7 cellular contexts compared by ENCODE assay signal in genomic region chr3:12984023-12984823, GRCh38.
A peak's percentile ranks its signal among the peaks of the same experiment; 100 is the strongest.
DNase-seq lines count a peak whose midpoint lies in the region; ATAC-seq and TF ChIP-seq lines count a peak whose summit lies in the region.

No MANE protein-coding gene starts in this region.

- H3K9me3 Mint-ChIP-seq in activated T-helper 1 cell treated with anti-CD3 and anti-CD28 coated beads, Interleukin-12 subunit alpha, Interleukin-12 subunit beta, Interleukin-2, Interleukin-4 antibody, amounts not matched to agents 30 ng/mL and 10 ng/mL and 1 ng/mL, durations not matched to agents 14 hours and 24 hours and 36 hours, result no peaks in the 10 kb centered on the region

- TF ChIP-seq CTCF in OCI-LY3 (IDR thresholded peaks at IDR 0.05; ENCODE audit: low read depth, low read length) (peak; percentile 87), fibroblast of villous mesenchyme (IDR thresholded peaks at IDR 0.05; ENCODE audit: insufficient read depth, low read depth, low read length) (peak; percentile 86), osteoblast (IDR thresholded peaks at IDR 0.05; ENCODE audit: extremely low read depth, low read depth, low read length) (peak; percentile 95)

- ATAC-seq in HG02885 (IDR thresholded peaks at IDR 0.05; ENCODE audit: poor library complexity, unreplicated experiment) (peak; percentile 70), GM21390 (IDR thresholded peaks at IDR 0.05; ENCODE audit: unreplicated experiment) (no peak)

- H4K20me1 ChIP-seq in OCI-LY3 (ENCODE audit: insufficient read depth, low read length) (peaks cover 97% of the 10 kb centered on the region), osteoblast (ENCODE audit: insufficient read depth, low read length) (peaks cover 29% of the 10 kb centered on the region)

- peaks cover 38% of the 10 kb centered on the region for H3K4me1 Mint-ChIP-seq in activated T-helper 1 cell treated with anti-CD3 and anti-CD28 coated beads, Interleukin-12 subunit alpha, Interleukin-12 subunit beta, Interleukin-2, Interleukin-4 antibody, amounts not matched to agents 30 ng/mL and 10 ng/mL and 1 ng/mL, durations not matched to agents 14 hours and 24 hours and 36 hours (ENCODE audit: low read depth)

- intact Hi-C loops in activated T-helper 1 cell treated with anti-CD3 and anti-CD28 coated beads, Interleukin-12 subunit alpha, Interleukin-12 subunit beta, Interleukin-2, Interleukin-4 antibody, amounts not matched to agents 30 ng/mL and 10 ng/mL and 1 ng/mL, durations not matched to agents 14 hours and 24 hours and 36 hours (cut with micrococcal nuclease), result loop anchor here (1.0 to 5.0 kb wide), 4 partner anchors 10 to 116 kb away; no protein-coding TSS in a partner anchor

- no peak overlapping the region for H3K27ac Mint-ChIP-seq in activated T-helper 1 cell treated with anti-CD3 and anti-CD28 coated beads, Interleukin-12 subunit alpha, Interleukin-12 subunit beta, Interleukin-2, Interleukin-4 antibody, amounts not matched to agents 30 ng/mL and 10 ng/mL and 1 ng/mL, durations not matched to agents 14 hours and 24 hours and 36 hours

- H3K4me3 Mint-ChIP-seq in activated T-helper 1 cell treated with anti-CD3 and anti-CD28 coated beads, Interleukin-12 subunit alpha, Interleukin-12 subunit beta, Interleukin-2, Interleukin-4 antibody, amounts not matched to agents 30 ng/mL and 10 ng/mL and 1 ng/mL, durations not matched to agents 14 hours and 24 hours and 36 hours, result no peak overlapping the region

- peaks cover 8% of the 10 kb centered on the region for H3K36me3 Mint-ChIP-seq in activated T-helper 1 cell treated with anti-CD3 and anti-CD28 coated beads, Interleukin-12 subunit alpha, Interleukin-12 subunit beta, Interleukin-2, Interleukin-4 antibody, amounts not matched to agents 30 ng/mL and 10 ng/mL and 1 ng/mL, durations not matched to agents 14 hours and 24 hours and 36 hours (ENCODE audit: low read depth)

- no peaks in the 10 kb centered on the region for H3K9me3 ChIP-seq in OCI-LY3 (ENCODE audit: insufficient read depth, low read length)
- no peaks in the 10 kb centered on the region for H3K9me3 ChIP-seq in osteoblast (ENCODE audit: low read depth, low read length)

- H3K4me1 ChIP-seq in OCI-LY3 (ENCODE audit: low read length) (peaks cover 30% of the 10 kb centered on the region), osteoblast (ENCODE audit: insufficient read depth, low read length) (no peaks in the 10 kb centered on the region)

- DNase-seq in GM04503 (ENCODE audit: low read depth), result peak; percentile 21
- peak; percentile 44 for DNase-seq in activated T-helper 1 cell treated with anti-CD3 and anti-CD28 coated beads, Interleukin-12 subunit alpha, Interleukin-12 subunit beta, Interleukin-2, Interleukin-4 antibody, amounts not matched to agents 30 ng/mL and 10 ng/mL and 1 ng/mL, durations not matched to agents 14 hours and 24 hours and 36 hours (ENCODE audit: low spot score)
- peak; percentile 77 for DNase-seq in fibroblast of villous mesenchyme (ENCODE audit: low read depth)
- DNase-seq in osteoblast (ENCODE audit: insufficient read length, low spot score, missing footprints), result peak; percentile 97

- H2AFZ ChIP-seq in OCI-LY3 (ENCODE audit: low read depth, low read length) (no peak overlapping the region), osteoblast (ENCODE audit: low read length) (no peak overlapping the region)

- H3K36me3 ChIP-seq in OCI-LY3 (replicated peaks; ENCODE audit: low read depth, low read length), result peaks cover 38% of the 10 kb centered on the region
- H3K36me3 ChIP-seq in osteoblast (ENCODE audit: insufficient read depth, low read length), result no peaks in the 10 kb centered on the region

- H3K27me3 Mint-ChIP-seq in activated T-helper 1 cell treated with anti-CD3 and anti-CD28 coated beads, Interleukin-12 subunit alpha, Interleukin-12 subunit beta, Interleukin-2, Interleukin-4 antibody, amounts not matched to agents 30 ng/mL and 10 ng/mL and 1 ng/mL, durations not matched to agents 14 hours and 24 hours and 36 hours (ENCODE audit: insufficient read depth), result no peaks in the 10 kb centered on the region

- H3K79me2 ChIP-seq in OCI-LY3 (ENCODE audit: low read length) (peaks cover 97% of the 10 kb centered on the region), osteoblast (ENCODE audit: insufficient read depth, low read length) (no peaks in the 10 kb centered on the region)

- H3K27ac ChIP-seq in OCI-LY3 (ENCODE audit: low read length) (no peak overlapping the region; the same call in 1 of the 2 replicates), osteoblast (ENCODE audit: low read depth, low read length) (no peak overlapping the region)

- H3K4me3 ChIP-seq in OCI-LY3 (ENCODE audit: low read length), result no peak overlapping the region
- H3K4me3 ChIP-seq in fibroblast of villous mesenchyme (ENCODE audit: low read depth, low read length), result no peak overlapping the region
- no peak overlapping the region for H3K4me3 ChIP-seq in osteoblast (ENCODE audit: insufficient read depth, low read length)

- H3K27me3 ChIP-seq in OCI-LY3 (ENCODE audit: low read depth, low read length) (no peaks in the 10 kb centered on the region), osteoblast (ENCODE audit: insufficient read depth, low read length) (no peaks in the 10 kb centered on the region)

- H3K4me2 ChIP-seq in OCI-LY3 (ENCODE audit: low read length), result peak overlapping the region; percentile 4; the same call in 1 of the 2 replicates
- no peak overlapping the region for H3K4me2 ChIP-seq in osteoblast (ENCODE audit: insufficient read depth, low read length)

- H3K9ac ChIP-seq in OCI-LY3 (ENCODE audit: low read length), result no peak overlapping the region

Comparison
In these comparisons a context has a peak if more than half of its experiments do, and no peak if none do; other contexts are left out.
1. DNase-seq: peak in every context shown above with its lines; median percentile 97 in osteoblast; 77 in fibroblast of villous mesenchyme; 44 in activated T-helper 1 cell treated with anti-CD3 and anti-CD28 coated beads, Interleukin-12 subunit alpha, Interleukin-12 subunit beta, Interleukin-2, Interleukin-4 antibody, amounts not matched to agents 30 ng/mL and 10 ng/mL and 1 ng/mL, durations not matched to agents 14 hours and 24 hours and 36 hours; 21 in GM04503.